Comparison of ENCODE assay signal across 12 cellular contexts in the genomic region with DNA sequence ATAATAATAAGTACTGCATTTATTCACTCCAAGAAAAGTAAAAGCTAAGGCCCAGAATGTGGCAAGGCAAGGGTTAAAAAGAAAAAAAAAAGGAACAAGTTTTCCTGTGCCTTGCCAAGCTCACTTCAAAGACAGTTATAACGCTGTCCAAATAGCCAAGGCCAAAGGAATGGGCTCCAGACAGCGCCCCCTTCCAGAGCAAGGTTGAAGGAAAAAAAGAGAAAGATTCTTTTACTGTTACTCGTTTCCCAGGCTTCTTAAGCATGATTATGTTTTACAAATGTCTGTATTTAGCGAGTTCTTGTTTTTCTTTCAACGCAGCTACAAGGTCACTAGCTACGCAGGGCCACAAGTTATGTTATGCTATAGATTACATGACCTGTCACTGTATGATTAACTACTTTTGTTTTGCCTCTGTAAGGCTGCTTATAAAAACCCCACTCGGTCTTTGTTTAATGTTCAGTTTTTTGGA. TPM values are rescaled to one million over a fixed set of nuclear protein-coding genes. Genes with fewer than 3 reads are reported as not detected.
DNase-seq lines count a peak whose midpoint lies in the region; ATAC-seq, FAIRE-seq and TF ChIP-seq lines count a peak whose summit lies in the region.
"Had no signal": no experiment of that assay in that cellular context is flagged by ENCODE, and none has a peak within 500 bp of the region (broad histone marks: within the 10 kb centered on the region; RNA-seq: fewer than 3 reads in every experiment).

No MANE protein-coding gene starts in this region.

- no peaks in the 10 kb centered on the region for H3K36me3 Mint-ChIP-seq in osteocyte (ENCODE audit: unreplicated experiment)
- H3K36me3 Mint-ChIP-seq: T-cell had no signal

- H3K27me3 Mint-ChIP-seq in osteocyte (ENCODE audit: unreplicated experiment) = no peaks in the 10 kb centered on the region
- H3K27me3 Mint-ChIP-seq: T-cell had no signal

- H4K8ac ChIP-seq in H1 (ENCODE audit: extremely low read depth, insufficient read depth, low read length) = no peak overlapping the region

- no peaks in the 10 kb centered on the region for H3K79me1 ChIP-seq in H1 (ENCODE audit: low read depth, low read length)

- TF ChIP-seq RAD21 in H1 (IDR thresholded peaks at IDR 0.05 in 1 of 2, conservative IDR thresholded peaks at IDR 0.05 in 1 of 2; ENCODE audit: low read depth in 2 of 2, low read length in 2 of 2) = peak; percentile 48 to 62; a peak in 3 of 4 replicates

- H3K18ac ChIP-seq in H1 (ENCODE audit: extremely low read depth, low read length) = no peak overlapping the region

- H2BK5ac ChIP-seq in H1 (ENCODE audit: low read depth, low read length) = no peak overlapping the region

- H2AFZ ChIP-seq in H1 (ENCODE audit: low read length) = no peak overlapping the region

- H4K5ac ChIP-seq in H1 (ENCODE audit: insufficient read length, low read depth, low read length) = no peak overlapping the region

- no peak overlapping the region for H3K4me2 ChIP-seq in H1 (ENCODE audit: insufficient read depth in 1 of 2, low read depth in 2 of 2, low read length in 2 of 2)

- CTCF ChIA-PET in H1 (lab: Charles Lee; ENCODE audit: partially characterized antibody) = interaction anchor here (0.6 to 3.0 kb wide), 26 partner anchors 10 to 315 kb away, joined by 3 to 22 read pairs (median 4); a partner anchor contains a TSS

- no peaks in the 10 kb centered on the region for H3K79me2 ChIP-seq in H1 (ENCODE audit: control insufficient read depth in 1 of 2, insufficient read depth in 2 of 2, low read length in 2 of 2)

- TF ChIP-seq CTCF in H1 (IDR thresholded peaks at IDR 0.05; ENCODE audit: control extremely low read depth in 1 of 3, insufficient read depth in 1 of 3, low read depth in 1 of 3, low read length in 3 of 3) = peak; percentile 23 to 72 (median 51)
- TF ChIP-seq CTCF in osteocyte (IDR thresholded peaks at IDR 0.05) = peak; percentile 53

- H3K23ac ChIP-seq in H1 (ENCODE audit: insufficient read length) = no peak overlapping the region

- peaks cover 5% of the 10 kb centered on the region for H3K4me1 Mint-ChIP-seq in osteocyte (ENCODE audit: unreplicated experiment)
- H3K4me1 Mint-ChIP-seq: T-cell had no signal

- no peak overlapping the region for H3K14ac ChIP-seq in H1 (ENCODE audit: insufficient read length)

- no peak overlapping the region for H3K27ac Mint-ChIP-seq in osteocyte (ENCODE audit: unreplicated experiment)

- no peak overlapping the region for H3K4ac ChIP-seq in H1 (replicated peaks; ENCODE audit: insufficient read length, low read depth, low read length)

- no peak overlapping the region for H4K91ac ChIP-seq in H1 (replicated peaks; ENCODE audit: insufficient read length, low read length)

- no peak overlapping the region for H2BK15ac ChIP-seq in H1 (ENCODE audit: low read length)

- in situ Hi-C loops in G401 (cut with HindIII; ENCODE audit: low sequenced_read_pairs) = no loop called here

- no peak overlapping the region for H3K4me3 Mint-ChIP-seq in osteocyte (ENCODE audit: unreplicated experiment)
- H3K4me3 Mint-ChIP-seq: T-cell had no signal

- no peak overlapping the region for H3K27ac ChIP-seq in H1 (ENCODE audit: low read depth, low read length)

- H3K9me3 Mint-ChIP-seq in osteocyte (ENCODE audit: unreplicated experiment) = no peaks in the 10 kb centered on the region
- H3K9me3 Mint-ChIP-seq: T-cell had no signal

- H3K4me3 ChIP-seq in H1 (ENCODE audit: extremely low read depth in 1 of 4, insufficient read depth in 2 of 4, low read depth in 3 of 4, low read length in 4 of 4) = no peak overlapping the region
- H3K4me3 ChIP-seq: lung, spleen had no signal

- no peaks in the 10 kb centered on the region for H3K4me1 ChIP-seq in H1 (replicated peaks in 1 of 4; ENCODE audit: control insufficient read depth in 3 of 4, insufficient read depth in 4 of 4, low read length in 3 of 4)

- POLR2A ChIA-PET in H1 (lab: Charles Lee; ENCODE audit: partially characterized antibody) = interaction anchor here (1.1 to 3.1 kb wide), 3 partner anchors 9 to 28 kb away, joined by 4 to 18 read pairs (median 5); a partner anchor contains a TSS

- no peaks in the 10 kb centered on the region for H3K27me3 ChIP-seq in H1 (replicated peaks in 1 of 4; ENCODE audit: control insufficient read depth in 3 of 4, extremely low read depth in 1 of 4, insufficient read depth in 3 of 4, low read length in 3 of 4)
- H3K27me3 ChIP-seq: spleen had no signal

- no peaks in the 10 kb centered on the region for H3K23me2 ChIP-seq in H1 (ENCODE audit: low read depth, low read length)

- H2BK120ac ChIP-seq in H1 (replicated peaks; ENCODE audit: low read depth, low read length) = no peak overlapping the region

- no peak overlapping the region for H2AK5ac ChIP-seq in H1 (ENCODE audit: low read depth, low read length)

- H3K36me3 ChIP-seq in H1 (ENCODE audit: control insufficient read depth in 2 of 4, insufficient read depth in 4 of 4, low read length in 3 of 4) = no peaks in the 10 kb centered on the region
- H3K36me3 ChIP-seq: spleen had no signal

- ATAC-seq in GM21526 (IDR thresholded peaks at IDR 0.05; ENCODE audit: low FRiP score, unreplicated experiment) (no peak), GM19463 (IDR thresholded peaks at IDR 0.05; ENCODE audit: unreplicated experiment) (no peak)
- ATAC-seq: T-cell had no signal

- no peak overlapping the region for H2BK12ac ChIP-seq in H1 (ENCODE audit: low read depth, low read length)

- no peak overlapping the region for H3K9ac ChIP-seq in H1 (replicated peaks in 1 of 4; ENCODE audit: extremely low read depth in 1 of 4, low read depth in 3 of 4, low read length in 3 of 4)

- TF ChIP-seq EP300 in H1 (IDR thresholded peaks at IDR 0.05; ENCODE audit: borderline replicate concordance in 1 of 2, low read depth in 2 of 2, low read length in 2 of 2) = no peak

- no peak overlapping the region for H2BK20ac ChIP-seq in H1 (ENCODE audit: low read length)

- H4K20me1 ChIP-seq in H1 (replicated peaks in 1 of 2; ENCODE audit: control insufficient read depth in 1 of 2, insufficient read depth in 2 of 2, low read length in 2 of 2) = no peaks in the 10 kb centered on the region

- H3K56ac ChIP-seq in H1 (replicated peaks; ENCODE audit: insufficient read length, low read depth, low read length) = no peak overlapping the region

- H3K9me3 ChIP-seq in H1 (ENCODE audit: insufficient read depth in 2 of 2, low read depth in 1 of 2, low read length in 1 of 2) = peaks cover 0 to 2% of the 10 kb centered on the region in 2 experiments; a peak in 1 of 4 replicates
- H3K9me3 ChIP-seq: spleen had no signal

- 44% methylated on average over 7 of the region's 7 CpGs; no CpG with 5 or more reads in 1 of the 2 experiments for WGBS in H1 (ENCODE audit: extremely low coverage in 1 of 2, insufficient coverage in 1 of 2, insufficient read length in 1 of 2, insufficient replicate concordance in 2 of 2, low coverage in 1 of 2, low lambda C conversion rate in 2 of 2, missing lambda C conversion rate in 1 of 2), 2 experiments

- FAIRE-seq in H1 (lab: Jason Lieb, UNC) = no peak

- TF ChIP-seq POLR2A in H1 (IDR thresholded peaks at IDR 0.05; ENCODE audit: control extremely low read depth in 1 of 2, low read depth in 2 of 2, low read length in 2 of 2) = no peak

- peak; percentile 23 for DNase-seq in G401 (ENCODE audit: low spot score)
- DNase-seq in MV-4-11 (lab: John Stamatoyannopoulos, UW) = peak; percentile 34
- peak in 1 of 2 experiments; percentile 56 for DNase-seq in H1 (ENCODE audit: low read depth in 1 of 2, low spot score in 2 of 2)
- no peak for DNase-seq in osteocyte (ENCODE audit: extremely low spot score, unreplicated experiment)
- no peak for DNase-seq in stimulated activated CD4-positive, alpha-beta T cell treated with anti-CD3 and anti-CD28 coated beads, Interleukin-15, amount 100 ng/mL, for 24 hours
- no peak for DNase-seq in activated T-cell treated with anti-CD3 and anti-CD28 coated beads, Interleukin-2, amount 50 U/mL, for 48 hours
- DNase-seq: NCI-H2171, spleen, T-cell had no signal

TF ChIP-seq in H1, 55 proteins besides CTCF, POLR2A, EP300 and RAD21 (continues in another document):
- TF ChIP-seq CBX5 (IDR thresholded peaks at IDR 0.05; ENCODE audit: low read depth, low read length) = no peak
- TF ChIP-seq SP2 (IDR thresholded peaks at IDR 0.05; ENCODE audit: low read length) = no peak
- no peak for TF ChIP-seq CTBP2 (IDR thresholded peaks at IDR 0.05; ENCODE audit: borderline replicate concordance, insufficient read depth, insufficient read length, low read length)
- TF ChIP-seq RNF2 (IDR thresholded peaks at IDR 0.05; ENCODE audit: borderline replicate concordance, low read depth, low read length, missing control alignments, poor library complexity, severe bottlenecking) = no peak

RNA-seq across cellular contexts. Expression of a gene that starts 9.1 kb away (rescaled TPM):
- 404 and 445 TPM in 2 replicates for total RNA-seq in G401 (2014; rRNA removed; shearing (Covaris generic))
- total RNA-seq in H1 (2021; fragmentation: NEBNext Ultra II Directional; extraction: Animal tissue kit (Norgen Biotek cat#: 25700)) = 359 and 382 TPM in 2 replicates
- polyA plus RNA-seq in H1 (2011; rRNA removed) = 323 and 414 TPM in 2 replicates
- 380 TPM for polyA plus RNA-seq in H1 (2011; cell fraction: cytosol; rRNA removed)
- polyA plus RNA-seq in H1 (2011; cell fraction: nucleus; rRNA removed) = 274 TPM
- polyA plus RNA-seq in H1 (2012, experiment 1 of 2) = 322 to 343 TPM (median 323 TPM) in 4 replicates
- polyA plus RNA-seq in H1 (2012, experiment 2 of 2) = 162 TPM
- 194 TPM for polyA plus RNA-seq in H1 (2013, experiment 1 of 2)
- 197 TPM for polyA plus RNA-seq in H1 (2013, experiment 2 of 2)
- polyA minus RNA-seq in H1 (2011; rRNA and poly(A)+ RNA removed) = 210 and 212 TPM in 2 replicates
- 180 TPM for polyA minus RNA-seq in H1 (2011; cell fraction: cytosol; rRNA and poly(A)+ RNA removed)
- 113 TPM for polyA minus RNA-seq in H1 (2011; cell fraction: nucleus; rRNA and poly(A)+ RNA removed)
- 205 and 208 TPM in 2 replicates for total RNA-seq in osteocyte

RNA-seq across cellular contexts. Expression of a gene that starts 44.8 kb away (rescaled TPM):
- not detected in 2 replicates for total RNA-seq in G401 (2014; rRNA removed; shearing (Covaris generic))
- 0.19 and 0.63 TPM in 2 replicates for total RNA-seq in H1 (2021; fragmentation: NEBNext Ultra II Directional; extraction: Animal tissue kit (Norgen Biotek cat#: 25700))
- 0.20 and 0.23 TPM in 2 replicates for polyA plus RNA-seq in H1 (2011; rRNA removed)
- polyA plus RNA-seq in H1 (2011; cell fraction: cytosol; rRNA removed) = 0.40 TPM
- polyA plus RNA-seq in H1 (2011; cell fraction: nucleus; rRNA removed) = 0.56 TPM
- 1.1 to 1.5 TPM (median 1.2 TPM) in 4 replicates for polyA plus RNA-seq in H1 (2012, experiment 1 of 2)
- 0.72 TPM for polyA plus RNA-seq in H1 (2012, experiment 2 of 2)
- 0.26 TPM for polyA plus RNA-seq in H1 (2013, experiment 1 of 2)
- 0.18 TPM for polyA plus RNA-seq in H1 (2013, experiment 2 of 2)
- 0.06 TPM in 1 of 2 replicates, not detected in the other for polyA minus RNA-seq in H1 (2011; rRNA and poly(A)+ RNA removed)
- not detected for polyA minus RNA-seq in H1 (2011; cell fraction: cytosol; rRNA and poly(A)+ RNA removed)
- 0.70 TPM for polyA minus RNA-seq in H1 (2011; cell fraction: nucleus; rRNA and poly(A)+ RNA removed)
- 0.52 and 0.67 TPM in 2 replicates for total RNA-seq in osteocyte

Comparison
In these comparisons a context has a peak if more than half of its experiments do, and no peak if none do; other contexts are left out.
1. DNase-seq: peak in G401 (single experiment) and MV-4-11 (single experiment); none in osteocyte (single experiment), stimulated activated CD4-positive, alpha-beta T cell treated with anti-CD3 and anti-CD28 coated beads, Interleukin-15, amount 100 ng/mL, for 24 hours (single experiment) and activated T-cell treated with anti-CD3 and anti-CD28 coated beads, Interleukin-2, amount 50 U/mL, for 48 hours (0 of 2).